In the genomic region with DNA sequence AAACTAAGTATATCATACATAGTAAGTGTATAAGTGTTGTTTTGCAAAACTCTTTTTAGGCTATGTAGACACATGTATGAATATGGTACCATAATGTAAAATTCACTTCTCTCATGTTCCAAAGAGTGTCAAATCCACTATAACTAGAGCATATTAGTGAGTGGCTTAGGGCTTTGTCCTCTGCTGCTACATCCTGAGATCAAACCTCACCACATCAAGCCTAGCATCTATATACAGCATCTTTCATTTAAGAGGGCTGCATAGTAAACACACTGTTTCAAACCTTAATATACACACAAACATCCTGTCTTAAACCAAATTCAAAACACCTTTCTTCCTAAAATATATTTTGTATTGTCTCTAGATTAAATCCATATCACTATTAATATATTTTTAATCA, we compare ENCODE assay signal across 1 cellular context.
A peak's percentile ranks its signal among the peaks of the same experiment; 100 is the strongest.
TF ChIP-seq lines count a peak whose summit lies in the region.

No MANE protein-coding gene starts in this region.

TF ChIP-seq in K562, 482 proteins besides CTCF, POLR2A, EP300 and RAD21 (continued from another document):
- TF ChIP-seq, protein P1, sequence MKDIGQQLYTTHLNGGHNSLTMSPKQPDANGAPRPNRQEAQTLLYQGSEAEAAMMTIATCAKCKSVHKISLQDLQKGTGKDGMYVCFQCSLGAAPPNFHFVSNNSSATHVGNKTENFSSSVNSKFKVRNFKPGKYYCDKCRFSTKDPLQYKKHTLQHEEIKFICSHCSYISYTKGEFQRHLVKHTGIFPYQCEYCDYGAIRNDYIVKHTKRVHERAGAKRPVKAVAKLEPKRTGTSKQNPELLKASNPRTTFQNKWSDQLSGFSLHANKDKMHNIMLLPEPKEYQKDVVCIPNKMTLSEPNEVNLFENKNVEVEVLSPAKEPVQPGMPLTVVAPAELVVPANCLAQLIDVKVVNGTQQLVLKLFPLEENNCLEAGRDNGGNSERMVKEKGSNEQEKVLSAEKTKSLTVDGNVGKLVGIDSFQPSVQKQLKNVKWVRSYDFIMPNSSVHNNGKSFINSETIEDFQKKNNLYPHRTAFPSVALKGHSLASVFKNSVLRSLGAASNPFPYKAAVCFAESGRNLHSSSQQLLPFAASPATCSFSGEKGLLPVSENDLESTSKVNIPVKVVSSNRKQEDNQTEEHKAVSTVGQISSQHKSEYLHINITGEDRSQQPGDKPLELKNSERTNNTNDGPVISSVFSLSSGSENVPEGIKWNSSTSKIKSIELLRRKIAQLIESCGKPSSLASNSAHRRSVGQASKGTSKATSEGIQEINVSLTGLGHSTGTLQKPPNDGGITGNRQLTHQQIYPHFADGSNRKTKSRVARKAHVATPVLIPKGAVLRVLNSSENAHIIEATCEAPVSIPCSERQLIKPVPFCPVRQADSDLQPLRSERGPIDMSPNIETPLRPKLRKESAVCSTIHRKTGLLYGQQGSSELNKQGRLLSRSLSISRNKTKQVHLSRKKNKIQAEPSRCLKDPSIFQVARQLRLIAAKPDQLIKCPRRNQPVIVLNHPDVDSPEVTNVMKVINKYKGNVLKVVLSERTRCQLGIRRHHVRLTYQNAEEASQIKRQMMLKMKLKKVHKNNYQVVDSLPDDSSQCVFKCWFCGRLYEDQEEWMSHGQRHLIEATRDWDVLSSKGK (CRISPR knock-in tag; IDR thresholded peaks at IDR 0.05): no peak
- TF ChIP-seq GABPA (tag; conservative IDR thresholded peaks at IDR 0.05; ENCODE audit: low read depth): no peak
- TF ChIP-seq, protein P2, sequence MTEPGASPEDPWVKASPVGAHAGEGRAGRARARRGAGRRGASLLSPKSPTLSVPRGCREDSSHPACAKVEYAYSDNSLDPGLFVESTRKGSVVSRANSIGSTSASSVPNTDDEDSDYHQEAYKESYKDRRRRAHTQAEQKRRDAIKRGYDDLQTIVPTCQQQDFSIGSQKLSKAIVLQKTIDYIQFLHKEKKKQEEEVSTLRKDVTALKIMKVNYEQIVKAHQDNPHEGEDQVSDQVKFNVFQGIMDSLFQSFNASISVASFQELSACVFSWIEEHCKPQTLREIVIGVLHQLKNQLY (CRISPR knock-in tag; conservative IDR thresholded peaks at IDR 0.05): no peak
- TF ChIP-seq RCOR1 (IDR thresholded peaks at IDR 0.05; ENCODE audit: borderline replicate concordance in 1 of 2, low read depth in 2 of 2, low read length in 2 of 2): 0 out of 4 replicates have a peak, but pooled peaks of 1 of the 2 experiments have one; percentile 29
- no peak for TF ChIP-seq SIN3A (IDR thresholded peaks at IDR 0.05; ENCODE audit: borderline replicate concordance in 2 of 2, control insufficient read depth in 1 of 2, low read depth in 2 of 2, low read length in 2 of 2)
- TF ChIP-seq, protein P3, sequence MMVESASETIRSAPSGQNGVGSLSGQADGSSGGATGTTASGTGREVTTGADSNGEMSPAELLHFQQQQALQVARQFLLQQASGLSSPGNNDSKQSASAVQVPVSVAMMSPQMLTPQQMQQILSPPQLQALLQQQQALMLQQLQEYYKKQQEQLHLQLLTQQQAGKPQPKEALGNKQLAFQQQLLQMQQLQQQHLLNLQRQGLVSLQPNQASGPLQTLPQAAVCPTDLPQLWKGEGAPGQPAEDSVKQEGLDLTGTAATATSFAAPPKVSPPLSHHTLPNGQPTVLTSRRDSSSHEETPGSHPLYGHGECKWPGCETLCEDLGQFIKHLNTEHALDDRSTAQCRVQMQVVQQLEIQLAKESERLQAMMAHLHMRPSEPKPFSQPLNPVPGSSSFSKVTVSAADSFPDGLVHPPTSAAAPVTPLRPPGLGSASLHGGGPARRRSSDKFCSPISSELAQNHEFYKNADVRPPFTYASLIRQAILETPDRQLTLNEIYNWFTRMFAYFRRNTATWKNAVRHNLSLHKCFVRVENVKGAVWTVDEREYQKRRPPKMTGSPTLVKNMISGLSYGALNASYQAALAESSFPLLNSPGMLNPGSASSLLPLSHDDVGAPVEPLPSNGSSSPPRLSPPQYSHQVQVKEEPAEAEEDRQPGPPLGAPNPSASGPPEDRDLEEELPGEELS (CRISPR knock-in tag; IDR thresholded peaks at IDR 0.05; ENCODE audit: borderline replicate concordance): no peak
- no peak for TF ChIP-seq ZNF444 (CRISPR knock-in tag; IDR thresholded peaks at IDR 0.05)
- TF ChIP-seq, protein P4, sequence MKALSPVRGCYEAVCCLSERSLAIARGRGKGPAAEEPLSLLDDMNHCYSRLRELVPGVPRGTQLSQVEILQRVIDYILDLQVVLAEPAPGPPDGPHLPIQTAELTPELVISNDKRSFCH (CRISPR knock-in tag; IDR thresholded peaks at IDR 0.05): no peak
- TF ChIP-seq, protein P4 (tag; IDR thresholded peaks at IDR 0.05): no peak
- no peak for TF ChIP-seq CHD2 (IDR thresholded peaks at IDR 0.05; ENCODE audit: low read depth, low read length)
- 0 out of 2 replicates have a peak, but pooled peaks have one; percentile 47 for TF ChIP-seq CTBP1 (IDR thresholded peaks at IDR 0.05; ENCODE audit: borderline replicate concordance)
- no peak for TF ChIP-seq ZZZ3 (IDR thresholded peaks at IDR 0.05)
- TF ChIP-seq NFE2L1 (tag; IDR thresholded peaks at IDR 0.05; ENCODE audit: borderline replicate concordance, low read depth): no peak
- no peak for TF ChIP-seq SRSF7 (optimal IDR thresholded peaks at IDR 0.05; ENCODE audit: low read depth, low read length)
